ENCODE assay signal across 27 cellular contexts in genomic region chr16:50059669-50060068, GRCh38.
"Had no signal": no experiment of that assay in that cellular context is flagged by ENCODE, and none has a peak within 500 bp of the region (broad histone marks: within the 10 kb centered on the region; RNA-seq: fewer than 3 reads in every experiment).

No MANE protein-coding gene starts in this region.

- H3K27me3 Mint-ChIP-seq: activated CD8-positive, alpha-beta T cell treated with anti-CD3 and anti-CD28 coated beads for 36 hours; activated naive CD8-positive, alpha-beta T cell; activated T-helper 17 cell treated with anti-CD3 and anti-CD28 coated beads, Interleukin-2, amount 50 U/mL, for 72 hours had no signal

- ATAC-seq: activated T-cell treated with anti-CD3 and anti-CD28 coated beads, Interleukin-2, amount 50 U/mL, for 4 hours; body of pancreas; WTC11 had no signal

- H3K27ac Mint-ChIP-seq: activated CD8-positive, alpha-beta T cell treated with anti-CD3 and anti-CD28 coated beads for 36 hours; activated naive CD8-positive, alpha-beta T cell; activated T-helper 17 cell treated with anti-CD3 and anti-CD28 coated beads, Interleukin-2, amount 50 U/mL, for 72 hours; WTC11 had no signal

- DNase-seq: activated CD4-positive, alpha-beta T cell treated with anti-CD3 and anti-CD28 coated beads for 48 hours; activated CD4-positive, alpha-beta T cell treated with anti-CD3 and anti-CD28 coated beads, Interleukin-2, amount 50 U/mL, for 1 hour; activated CD4-positive, alpha-beta T cell treated with anti-CD3 and anti-CD28 coated beads, Interleukin-2, amount 50 U/mL, for 48 hours; activated CD8-positive, alpha-beta memory T cell treated with anti-CD3 and anti-CD28 coated beads for 24 hours; activated effector memory CD4-positive, alpha-beta T cell treated with Interleukin-2 at 50 U/mL for 16 hours; activated gamma-delta T cell treated with Interleukin-2 at 50 U/mL for 16 hours; activated naive CD4-positive, alpha-beta T cell treated with anti-CD3 and anti-CD28 coated beads, Interleukin-2, amount 50 U/mL, for 16 hours; activated naive CD4-positive, alpha-beta T cell treated with Interleukin-2 at 50 U/mL for 16 hours; activated T-cell treated with anti-CD3 and anti-CD28 coated beads, Interleukin-2, amount 50 U/mL, for 4 hours; amniotic stem cell; anterior cingulate cortex; body of pancreas; central memory CD4-positive, alpha-beta T cell; cerebellar nuclear complex; colonic mucosa; effector CD8-positive, alpha-beta T cell; foreskin fibroblast; T-helper 2 cell had no signal

- H3K36me3 ChIP-seq: colonic mucosa had no signal

- H3K4me1 ChIP-seq: body of pancreas, colonic mucosa had no signal

- H3K9me3 Mint-ChIP-seq: activated T-helper 17 cell treated with anti-CD3 and anti-CD28 coated beads, Interleukin-2, amount 50 U/mL, for 72 hours had no signal

- H3K27me3 ChIP-seq: body of pancreas, colonic mucosa had no signal

- H3K4me1 Mint-ChIP-seq: activated T-helper 17 cell treated with anti-CD3 and anti-CD28 coated beads, Interleukin-2, amount 50 U/mL, for 72 hours; WTC11 had no signal

- H3K4me3 Mint-ChIP-seq: activated CD8-positive, alpha-beta T cell treated with anti-CD3 and anti-CD28 coated beads for 36 hours; activated naive CD8-positive, alpha-beta T cell; activated T-cell treated with anti-CD3 and anti-CD28 coated beads, Interleukin-2, amount 50 U/mL, for 4 hours; activated T-helper 17 cell treated with anti-CD3 and anti-CD28 coated beads, Interleukin-2, amount 50 U/mL, for 72 hours; WTC11 had no signal

- H3K4me3 ChIP-seq: body of pancreas, colonic mucosa had no signal

- H3K27ac ChIP-seq: body of pancreas, colonic mucosa, epithelial cell of prostate, VCaP had no signal

- H3K9me3 ChIP-seq: body of pancreas, colonic mucosa had no signal

- FAIRE-seq: endometrium, endothelial cell of umbilical vein, frontal cortex had no signal
